8 cellular contexts compared by ENCODE assay signal in the genomic region with DNA sequence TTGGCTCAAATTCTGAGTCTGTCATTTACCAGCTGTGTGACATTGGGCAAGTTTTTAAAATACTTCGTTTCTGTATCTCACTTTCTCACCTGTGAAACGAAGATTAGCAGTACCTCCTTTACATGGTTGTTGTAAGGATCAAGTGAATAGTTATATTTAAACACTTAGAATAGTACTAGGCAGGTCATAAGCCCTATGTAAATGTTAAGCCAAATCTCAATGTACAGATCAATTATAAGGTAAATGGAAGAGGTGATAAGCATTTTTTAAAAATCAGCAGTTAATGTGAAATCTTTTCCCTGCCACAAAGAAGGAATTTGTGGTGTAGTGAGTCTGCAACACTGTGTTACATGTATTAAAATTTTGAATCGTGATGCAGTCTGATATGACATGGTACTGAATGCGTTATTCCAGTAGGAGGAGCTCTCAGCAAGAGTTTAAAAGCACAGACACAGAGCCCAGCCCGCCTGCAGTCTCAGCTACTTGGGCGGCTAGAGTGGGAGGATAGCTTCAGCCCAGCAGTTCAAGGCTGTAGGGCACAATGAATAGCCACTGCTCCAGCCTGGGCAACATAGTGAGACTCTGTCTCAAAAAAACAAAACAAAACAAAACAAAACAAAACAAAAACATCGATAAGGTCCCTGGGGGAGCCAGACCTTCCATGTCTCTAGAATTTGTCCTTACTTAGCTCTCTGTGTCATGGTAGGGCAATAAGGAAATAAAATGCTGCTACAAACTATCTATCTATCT. TPM values are rescaled to one million over a fixed set of nuclear protein-coding genes. Genes with fewer than 3 reads are reported as not detected.
DNase-seq lines count a peak whose midpoint lies in the region; ATAC-seq, FAIRE-seq and TF ChIP-seq lines count a peak whose summit lies in the region.

No MANE protein-coding gene starts in this region.

- DNase-seq in EH (ENCODE audit: low read depth), result peak; percentile 82
- peak; percentile 59 for DNase-seq in HTR-8/SVneo (ENCODE audit: insufficient read length, low spot score)
- peak; percentile 45 for DNase-seq in NOMO-1 treated with dmso at 0.1 percent for 144 hours (lab: John Stamatoyannopoulos, UW; ENCODE audit: unreplicated experiment)
- peak; percentile 45 for DNase-seq in activated T-cell treated with anti-CD3 and anti-CD28 coated beads, Interleukin-2, amount 50 U/mL, for 1 hour
- peak; percentile 93 for DNase-seq in fibroblast of pulmonary artery (ENCODE audit: low read depth)
- DNase-seq in occipital lobe (lab: John Stamatoyannopoulos, UW), result peak; percentile 50

- no peak overlapping the region for H3K4me3 ChIP-seq in fibroblast of pulmonary artery (replicated peaks; ENCODE audit: low read depth, low read length)

- TF ChIP-seq CTCF in fibroblast of pulmonary artery (IDR thresholded peaks at IDR 0.05; ENCODE audit: low read length, missing control alignments), result peak; percentile 84

- FAIRE-seq in HTR-8/SVneo (lab: Jason Lieb, UNC), result peak; percentile 67

- ATAC-seq in GM21515 (IDR thresholded peaks at IDR 0.05; ENCODE audit: unreplicated experiment) (peak; percentile 92), HG02981 (IDR thresholded peaks at IDR 0.05; ENCODE audit: unreplicated experiment) (no peak)

RNA-seq across cellular contexts. Expression of a gene that starts 46.0 kb away (rescaled TPM):
- 21.5 TPM for total RNA-seq in occipital lobe

RNA-seq across cellular contexts. Expression of a gene that starts 46.0 kb away (rescaled TPM):
- 16.8 TPM for total RNA-seq in occipital lobe
